8 cellular contexts compared by ENCODE assay signal in the genomic region with DNA sequence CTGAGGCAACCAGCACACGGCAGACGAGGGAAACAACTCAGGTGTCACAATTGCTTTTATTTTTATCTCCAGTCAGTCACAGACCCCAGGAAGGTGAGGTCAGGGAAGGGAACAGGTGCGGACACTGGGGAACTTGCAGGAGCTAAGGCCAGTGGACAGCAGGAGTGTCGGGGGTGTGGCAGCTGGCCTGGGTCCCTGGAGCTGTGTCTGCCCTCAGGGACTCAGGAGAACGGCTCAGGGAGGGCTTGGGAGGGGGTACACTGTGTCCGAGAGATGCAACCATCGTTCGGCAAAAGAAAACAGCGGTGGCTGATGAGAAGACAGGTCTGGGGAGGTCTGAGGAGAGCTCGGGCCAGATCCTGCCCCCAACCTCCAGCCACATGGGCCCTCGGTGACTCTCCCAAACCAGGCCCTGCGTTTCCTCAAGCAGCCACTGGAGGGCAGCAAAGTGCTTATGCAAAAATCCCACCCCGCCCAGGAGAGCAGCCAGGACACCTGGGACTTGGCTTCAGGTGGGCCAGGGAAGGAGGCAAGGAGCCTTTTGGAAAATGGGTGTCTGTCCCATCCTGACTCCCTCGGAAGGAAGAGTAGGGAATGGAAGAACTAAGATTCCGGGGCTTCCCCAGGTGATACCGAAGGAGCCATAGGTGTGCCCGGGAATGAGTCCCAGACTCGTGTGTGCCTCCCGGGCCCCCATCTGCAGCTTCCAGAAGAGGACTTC. TPM values are rescaled to one million over a fixed set of nuclear protein-coding genes. Genes with fewer than 3 reads are reported as not detected.
DNase-seq lines count a peak whose midpoint lies in the region; ATAC-seq, FAIRE-seq and TF ChIP-seq lines count a peak whose summit lies in the region.

No MANE protein-coding gene starts in this region.

- H3K27ac Mint-ChIP-seq in activated B cell treated with CpG ODN at 0.5 μM for 24 hours, result no peak overlapping the region

- H3K9me3 Mint-ChIP-seq in activated B cell treated with CpG ODN at 0.5 μM for 24 hours, result no peaks in the 10 kb centered on the region

- no peak for FAIRE-seq in bronchial epithelial cell (lab: Jason Lieb, UNC)

- H3K4me3 ChIP-seq in bronchial epithelial cell (ENCODE audit: low read depth, low read length), result no peak overlapping the region
- H3K4me3 ChIP-seq in kidney epithelial cell (ENCODE audit: low read depth, low read length), result no peak overlapping the region

- DNase-seq in NCI-H345 (lab: John Stamatoyannopoulos, UW) (peak; percentile 6), NCI-H345 treated with DMSO at 0.1 percent for 48 hours (lab: John Stamatoyannopoulos, UW; ENCODE audit: unreplicated experiment) (no peak), NCI-H128 (lab: John Stamatoyannopoulos, UW; ENCODE audit: unreplicated experiment) (peak; percentile 45), activated B cell treated with CpG ODN at 0.5 μM for 24 hours (peak; percentile 67), bronchial epithelial cell (ENCODE audit: low read depth) (peak; percentile 46), kidney epithelial cell (ENCODE audit: low read depth) (no peak)
- DNase-seq in stimulated activated CD4-positive, alpha-beta T cell treated with anti-CD3 and anti-CD28 coated beads, Interleukin-2, amount 100 ng/mL, for 4 hours (ENCODE audit: low read depth), result peak; percentile 61

- peaks cover 6% of the 10 kb centered on the region for H3K27me3 Mint-ChIP-seq in activated B cell treated with CpG ODN at 0.5 μM for 24 hours

- peak; percentile 90 for ATAC-seq in activated B cell treated with CpG ODN at 0.5 μM for 24 hours (ENCODE audit: low read depth)
- ATAC-seq in GM21619 (IDR thresholded peaks at IDR 0.05; ENCODE audit: unreplicated experiment), result no peak

- H3K4me3 Mint-ChIP-seq in activated B cell treated with CpG ODN at 0.5 μM for 24 hours, result no peak overlapping the region

- H3K36me3 Mint-ChIP-seq in activated B cell treated with CpG ODN at 0.5 μM for 24 hours (ENCODE audit: low read depth), result no peaks in the 10 kb centered on the region

- no peaks in the 10 kb centered on the region for H3K27me3 ChIP-seq in bronchial epithelial cell (ENCODE audit: control insufficient read depth, insufficient read depth, low read length)
- H3K27me3 ChIP-seq in kidney epithelial cell (ENCODE audit: control insufficient read depth, insufficient read depth, low read length), result peaks cover 24% of the 10 kb centered on the region

- CTCF ChIA-PET in activated B cell treated with CpG ODN at 0.5 μM for 24 hours (lab: Charles Lee), result interaction anchor here (1.2 to 1.6 kb wide), 6 partner anchors 16 to 456 kb away, joined by 3 to 5 read pairs (median 4); partner anchors contain the start of gene TMBIM6

- TF ChIP-seq CTCF in activated B cell treated with CpG ODN at 0.5 μM for 24 hours (IDR thresholded peaks at IDR 0.05) (no peak), bronchial epithelial cell (IDR thresholded peaks at IDR 0.05; ENCODE audit: insufficient read depth, low read length, severe bottlenecking) (peak; percentile 98), kidney epithelial cell (IDR thresholded peaks at IDR 0.05; ENCODE audit: insufficient read depth, low read length, poor library complexity, severe bottlenecking) (peak; percentile 97)

- no peaks in the 10 kb centered on the region for H3K4me1 Mint-ChIP-seq in activated B cell treated with CpG ODN at 0.5 μM for 24 hours

- intact Hi-C loops in activated B cell treated with CpG ODN at 0.5 μM for 24 hours (cut with micrococcal nuclease), result loop anchor here (1.0 to 5.0 kb wide), 4 partner anchors 91 to 189 kb away; partner anchors contain the start of gene TMBIM6

- H3K36me3 ChIP-seq in bronchial epithelial cell (ENCODE audit: control insufficient read depth, insufficient read depth, low read length), result no peaks in the 10 kb centered on the region
- no peaks in the 10 kb centered on the region for H3K36me3 ChIP-seq in kidney epithelial cell (ENCODE audit: control insufficient read depth, insufficient read depth, low read length)

- POLR2A ChIA-PET in activated B cell treated with CpG ODN at 0.5 μM for 24 hours (lab: Charles Lee), result interaction anchor here (0.6 to 1.2 kb wide), 3 partner anchors 24 to 898 kb away, joined by 3 to 4 read pairs (median 3); partner anchors contain the start of genes BCDIN3D and TMBIM6

RNA-seq across cellular contexts. Expression of gene BCDIN3D, which starts 24.1 kb away (rescaled TPM):
- total RNA-seq in activated B cell treated with CpG ODN at 0.5 μM for 24 hours, result 10.4 and 12.0 TPM in 2 replicates
- 6.8 and 7.4 TPM in 2 replicates for total RNA-seq in bronchial epithelial cell
- total RNA-seq in kidney epithelial cell, result 5.4 and 6.3 TPM in 2 replicates

RNA-seq across cellular contexts. Expression of gene FAIM2, which starts 36.7 kb away (rescaled TPM):
- total RNA-seq in activated B cell treated with CpG ODN at 0.5 μM for 24 hours, result not detected in 2 replicates
- 0.53 TPM in 1 of 2 replicates, not detected in the other for total RNA-seq in bronchial epithelial cell
- not detected in 2 replicates for total RNA-seq in kidney epithelial cell

RNA-seq across cellular contexts. Expression of gene NCKAP5L, which starts 38.8 kb away (rescaled TPM):
- total RNA-seq in activated B cell treated with CpG ODN at 0.5 μM for 24 hours (7.2 and 9.1 TPM in 2 replicates), bronchial epithelial cell (3.1 and 3.7 TPM in 2 replicates), kidney epithelial cell (24.1 and 27.6 TPM in 2 replicates)

Comparison
In these comparisons a context has a peak if more than half of its experiments do, and no peak if none do; other contexts are left out.
1. DNase-seq: peak in NCI-H345 (single experiment), NCI-H128 (single experiment), activated B cell treated with CpG ODN at 0.5 μM for 24 hours (single experiment), bronchial epithelial cell (single experiment) and stimulated activated CD4-positive, alpha-beta T cell treated with anti-CD3 and anti-CD28 coated beads, Interleukin-2, amount 100 ng/mL, for 4 hours (single experiment); none in NCI-H345 treated with DMSO at 0.1 percent for 48 hours (single experiment) and kidney epithelial cell (single experiment).